Comparison of ENCODE assay signal across 8 cellular contexts in genomic region chr2:41840702-41841551, GRCh38.
DNase-seq lines count a peak whose midpoint lies in the region; ATAC-seq and TF ChIP-seq lines count a peak whose summit lies in the region.

No MANE protein-coding gene starts in this region.

- DNase-seq in COR-L47 (lab: John Stamatoyannopoulos, UW) (peak; percentile 98), HT1080 (ENCODE audit: low read depth) (peak; percentile 96), NOMO-1 treated with DMSO at 0.1 percent for 48 hours (lab: John Stamatoyannopoulos, UW; ENCODE audit: unreplicated experiment) (peak; percentile 96), endothelial cell (ENCODE audit: low spot score) (peak; percentile 97), mesothelial cell of epicardium (ENCODE audit: low spot score in 2 of 2, unreplicated experiment in 2 of 2) (peak; percentile 88 to 97)
- DNase-seq in activated CD8-positive, alpha-beta memory T cell treated with anti-CD3 and anti-CD28 coated beads, Interleukin-2, amount 50 U/mL, for 4 hours, result peak; percentile 97
- DNase-seq in stimulated activated CD8-positive, alpha-beta memory T cell treated with anti-CD3 and anti-CD28 coated beads, Interleukin-15, amount 100 ng/mL, for 48 hours (ENCODE audit: low read depth in 2 of 2), result peak; percentile 91 to 94

- H3K36me3 Mint-ChIP-seq in endothelial cell (ENCODE audit: low read depth, unreplicated experiment), result peaks cover 4% of the 10 kb centered on the region
- H3K36me3 Mint-ChIP-seq in mesothelial cell of epicardium, result no peaks in the 10 kb centered on the region

- peaks cover 7% of the 10 kb centered on the region for H3K4me1 Mint-ChIP-seq in endothelial cell (ENCODE audit: unreplicated experiment)
- H3K4me1 Mint-ChIP-seq in mesothelial cell of epicardium, result peaks cover 6% of the 10 kb centered on the region

- ATAC-seq in GM21360 (IDR thresholded peaks at IDR 0.05; ENCODE audit: unreplicated experiment), result peak; percentile 100

- H3K27ac Mint-ChIP-seq in endothelial cell (ENCODE audit: unreplicated experiment) (no peak overlapping the region), mesothelial cell of epicardium (peak overlapping the region; percentile 88)

- H3K27me3 Mint-ChIP-seq in endothelial cell (ENCODE audit: unreplicated experiment) (peaks cover 8% of the 10 kb centered on the region), mesothelial cell of epicardium (ENCODE audit: low read depth) (peaks cover 54% of the 10 kb centered on the region)

- TF ChIP-seq CTCF in endothelial cell (IDR thresholded peaks at IDR 0.05; ENCODE audit: unreplicated experiment) (peak; percentile 95), mesothelial cell of epicardium (IDR thresholded peaks at IDR 0.05; ENCODE audit: unreplicated experiment) (peak; percentile 89)

- H3K9me3 Mint-ChIP-seq in endothelial cell (ENCODE audit: unreplicated experiment) (no peaks in the 10 kb centered on the region), mesothelial cell of epicardium (no peaks in the 10 kb centered on the region)

- H3K4me3 Mint-ChIP-seq in endothelial cell (ENCODE audit: unreplicated experiment) (peak overlapping the region; percentile 96), mesothelial cell of epicardium (peak overlapping the region; percentile 85)

Comparison
In these comparisons a context has a peak if more than half of its experiments do, and no peak if none do; other contexts are left out.
1. Peak in every context shown above with its lines: DNase-seq and ATAC-seq.